Comparison of ENCODE assay signal across 7 cellular contexts in the genomic region with DNA sequence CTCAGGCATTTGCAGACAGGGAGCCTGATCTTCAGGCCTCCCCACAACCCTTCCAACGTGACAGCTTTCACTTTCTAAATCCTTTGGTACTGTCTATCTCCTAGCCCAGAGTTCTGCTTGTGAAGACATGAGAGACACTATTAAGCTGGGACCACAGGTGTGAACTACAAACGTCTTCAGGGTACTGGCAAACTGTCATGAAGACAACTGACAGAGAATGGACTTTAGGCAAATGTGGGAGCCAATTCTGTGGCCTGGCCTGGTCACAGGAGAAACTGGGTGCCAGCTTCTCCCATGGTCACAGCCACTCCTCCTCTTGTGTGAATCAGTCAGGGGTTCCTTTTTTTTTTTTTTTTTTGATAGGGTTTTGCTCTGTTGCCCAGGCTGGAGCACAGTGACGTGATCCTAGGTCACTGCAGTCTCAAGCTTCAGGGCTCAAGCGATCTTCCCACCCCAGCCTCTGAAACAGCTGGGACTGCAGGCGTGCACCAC. TPM values are rescaled to one million over a fixed set of nuclear protein-coding genes. Genes with fewer than 3 reads are reported as not detected.
A peak's percentile ranks its signal among the peaks of the same experiment; 100 is the strongest.
DNase-seq lines count a peak whose midpoint lies in the region; ATAC-seq and TF ChIP-seq lines count a peak whose summit lies in the region.

No MANE protein-coding gene starts in this region.

- no peaks in the 10 kb centered on the region for H4K20me1 ChIP-seq in hepatocyte (ENCODE audit: insufficient read depth, poor library complexity, severe bottlenecking)

- H3K4me2 ChIP-seq in hepatocyte: no peak overlapping the region

- H3K9me2 ChIP-seq in hepatocyte (replicated peaks; ENCODE audit: insufficient read depth): no peaks in the 10 kb centered on the region

- H2AFZ ChIP-seq in hepatocyte: no peak overlapping the region

- TF ChIP-seq CTCF in RWPE1 (conservative IDR thresholded peaks at IDR 0.05; ENCODE audit: low read depth): no peak
- no peak for TF ChIP-seq CTCF in neutrophil (IDR thresholded peaks at IDR 0.05)
- no peak for TF ChIP-seq CTCF in hepatocyte (IDR thresholded peaks at IDR 0.05; ENCODE audit: poor library complexity)

- ATAC-seq in GM19023 (IDR thresholded peaks at IDR 0.05; ENCODE audit: unreplicated experiment): peak; percentile 72
- ATAC-seq in HG02763 (IDR thresholded peaks at IDR 0.05; ENCODE audit: unreplicated experiment): peak; percentile 61

- no peaks in the 10 kb centered on the region for H3K9me3 ChIP-seq in neutrophil
- no peaks in the 10 kb centered on the region for H3K9me3 ChIP-seq in hepatocyte (ENCODE audit: low read depth)
- no peaks in the 10 kb centered on the region for H3K9me3 ChIP-seq in HAP-1

- no peaks in the 10 kb centered on the region for H3K36me3 ChIP-seq in neutrophil
- H3K36me3 ChIP-seq in hepatocyte (replicated peaks; ENCODE audit: insufficient read depth, low read depth): no peaks in the 10 kb centered on the region
- peaks cover 10% of the 10 kb centered on the region for H3K36me3 ChIP-seq in HAP-1 (replicated peaks)

- peaks cover 3% of the 10 kb centered on the region for H3K79me2 ChIP-seq in hepatocyte

- H3K4me3 ChIP-seq in neutrophil (ENCODE audit: low read depth in 1 of 2, low read length in 1 of 2): peak overlapping the region in 1 of 2 experiments; percentile 12
- no peak overlapping the region for H3K4me3 ChIP-seq in hepatocyte
- H3K4me3 ChIP-seq in HAP-1: no peak overlapping the region

- H3K4me1 ChIP-seq in neutrophil (ENCODE audit: control insufficient read depth in 1 of 2, insufficient read depth in 1 of 2, low read depth in 1 of 2, low read length in 1 of 2) (peaks cover 41 to 60% of the 10 kb centered on the region in 2 experiments), hepatocyte (ENCODE audit: insufficient read depth) (no peaks in the 10 kb centered on the region), HAP-1 (no peaks in the 10 kb centered on the region)

- H3K27ac ChIP-seq in RWPE1 (peak overlapping the region; percentile 10), neutrophil (peak overlapping the region; percentile 82), hepatocyte (no peak overlapping the region)

- WGBS in hepatocyte (ENCODE audit: low lambda C conversion rate, missing lambda C conversion rate): 87% methylated on average over 5 of the region's 5 CpGs

- in situ Hi-C loops in HAP-1 (cut with MboI; ENCODE audit: low sequenced_read_pairs): no loop called here

- POLR2A ChIA-PET in RWPE1 (lab: Yijun Ruan, JAX; ENCODE audit: low non-redundant PET): interaction anchor here (0.7 kb wide), 1 partner anchor 11 kb away, joined by 5 read pairs; a partner anchor contains a TSS

- H3K27me3 ChIP-seq in neutrophil (no peaks in the 10 kb centered on the region), hepatocyte (no peaks in the 10 kb centered on the region), HAP-1 (ENCODE audit: low read depth) (no peaks in the 10 kb centered on the region)

- DNase-seq in RWPE1 (ENCODE audit: low spot score): no peak
- DNase-seq in hepatocyte (ENCODE audit: low spot score): no peak
- no peak for DNase-seq in HAP-1 (ENCODE audit: low spot score in 2 of 2)
- no peak for DNase-seq in T-helper 9 cell

- CTCF ChIA-PET in RWPE1 (lab: Yijun Ruan, JAX): interaction anchor here (0.5 to 0.9 kb wide), 5 partner anchors 16 to 1704 kb away, joined by 3 to 5 read pairs (median 4); a partner anchor contains a TSS

RNA-seq across cellular contexts. Expression of a gene that starts 10.4 kb away (rescaled TPM):
- total RNA-seq in hepatocyte: 10.0 and 12.2 TPM in 2 replicates
- 7.4 and 8.1 TPM in 2 replicates for polyA plus RNA-seq in hepatocyte

RNA-seq across cellular contexts. Expression of a gene that starts 52.1 kb away (rescaled TPM):
- total RNA-seq in hepatocyte: 62.9 and 65.5 TPM in 2 replicates
- polyA plus RNA-seq in hepatocyte: 88.8 and 116 TPM in 2 replicates
